ENCODE assay signal across 2 cellular contexts in genomic region chr17:49061524-49061943, GRCh38.
TF ChIP-seq lines count a peak whose summit lies in the region.

No MANE protein-coding gene starts in this region.

TF ChIP-seq in SK-N-SH treated with all-trans-retinoic acid at 6 μM for 48 hours, 23 proteins besides CTCF, POLR2A, EP300 and RAD21 (continued from another document):
- TF ChIP-seq, protein P1, sequence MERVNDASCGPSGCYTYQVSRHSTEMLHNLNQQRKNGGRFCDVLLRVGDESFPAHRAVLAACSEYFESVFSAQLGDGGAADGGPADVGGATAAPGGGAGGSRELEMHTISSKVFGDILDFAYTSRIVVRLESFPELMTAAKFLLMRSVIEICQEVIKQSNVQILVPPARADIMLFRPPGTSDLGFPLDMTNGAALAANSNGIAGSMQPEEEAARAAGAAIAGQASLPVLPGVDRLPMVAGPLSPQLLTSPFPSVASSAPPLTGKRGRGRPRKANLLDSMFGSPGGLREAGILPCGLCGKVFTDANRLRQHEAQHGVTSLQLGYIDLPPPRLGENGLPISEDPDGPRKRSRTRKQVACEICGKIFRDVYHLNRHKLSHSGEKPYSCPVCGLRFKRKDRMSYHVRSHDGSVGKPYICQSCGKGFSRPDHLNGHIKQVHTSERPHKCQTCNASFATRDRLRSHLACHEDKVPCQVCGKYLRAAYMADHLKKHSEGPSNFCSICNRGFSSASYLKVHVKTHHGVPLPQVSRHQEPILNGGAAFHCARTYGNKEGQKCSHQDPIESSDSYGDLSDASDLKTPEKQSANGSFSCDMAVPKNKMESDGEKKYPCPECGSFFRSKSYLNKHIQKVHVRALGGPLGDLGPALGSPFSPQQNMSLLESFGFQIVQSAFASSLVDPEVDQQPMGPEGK (CRISPR knock-in tag; IDR thresholded peaks at IDR 0.05; ENCODE audit: borderline replicate concordance): no peak
- TF ChIP-seq ISL1 (CRISPR knock-in tag; IDR thresholded peaks at IDR 0.05) (no peak), CSDC2 (CRISPR knock-in tag; IDR thresholded peaks at IDR 0.05) (no peak), CSRNP3 (CRISPR knock-in tag; IDR thresholded peaks at IDR 0.05) (no peak), ZNF8 (CRISPR knock-in tag; IDR thresholded peaks at IDR 0.05) (no peak), ZC3H10 (CRISPR knock-in tag; IDR thresholded peaks at IDR 0.05) (no peak), RARB (CRISPR knock-in tag; IDR thresholded peaks at IDR 0.05) (no peak), POU6F1 (CRISPR knock-in tag; IDR thresholded peaks at IDR 0.05; ENCODE audit: borderline replicate concordance, low read depth) (no peak), TOX (CRISPR knock-in tag; IDR thresholded peaks at IDR 0.05; ENCODE audit: borderline replicate concordance) (no peak), ZNF565 (CRISPR knock-in tag; conservative IDR thresholded peaks at IDR 0.05; ENCODE audit: low read depth) (no peak)
TF ChIP-seq in SK-N-SH treated with all-trans-retinoic acid at 6 μM for 48 hours: peak in this region for 0.

TF ChIP-seq in SK-N-SH, 30 proteins besides CTCF, POLR2A, EP300 and RAD21 (continued from another document):
- no peak for TF ChIP-seq IRF3 (IDR thresholded peaks at IDR 0.05; ENCODE audit: low read depth, low read length)
- no peak for TF ChIP-seq FOXJ3 (CRISPR knock-in tag; IDR thresholded peaks at IDR 0.05)
- TF ChIP-seq, protein P2, sequence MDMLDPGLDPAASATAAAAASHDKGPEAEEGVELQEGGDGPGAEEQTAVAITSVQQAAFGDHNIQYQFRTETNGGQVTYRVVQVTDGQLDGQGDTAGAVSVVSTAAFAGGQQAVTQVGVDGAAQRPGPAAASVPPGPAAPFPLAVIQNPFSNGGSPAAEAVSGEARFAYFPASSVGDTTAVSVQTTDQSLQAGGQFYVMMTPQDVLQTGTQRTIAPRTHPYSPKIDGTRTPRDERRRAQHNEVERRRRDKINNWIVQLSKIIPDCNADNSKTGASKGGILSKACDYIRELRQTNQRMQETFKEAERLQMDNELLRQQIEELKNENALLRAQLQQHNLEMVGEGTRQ (IDR thresholded peaks at IDR 0.05; ENCODE audit: borderline replicate concordance, low read depth, low read length): no peak
- no peak for TF ChIP-seq GABPA (IDR thresholded peaks at IDR 0.05; ENCODE audit: low read depth)
- no peak for TF ChIP-seq POLR2AphosphoS5 (IDR thresholded peaks at IDR 0.05; ENCODE audit: low read depth, low read length)
